Comparison of ENCODE assay signal across 1 cellular context in the genomic region with DNA sequence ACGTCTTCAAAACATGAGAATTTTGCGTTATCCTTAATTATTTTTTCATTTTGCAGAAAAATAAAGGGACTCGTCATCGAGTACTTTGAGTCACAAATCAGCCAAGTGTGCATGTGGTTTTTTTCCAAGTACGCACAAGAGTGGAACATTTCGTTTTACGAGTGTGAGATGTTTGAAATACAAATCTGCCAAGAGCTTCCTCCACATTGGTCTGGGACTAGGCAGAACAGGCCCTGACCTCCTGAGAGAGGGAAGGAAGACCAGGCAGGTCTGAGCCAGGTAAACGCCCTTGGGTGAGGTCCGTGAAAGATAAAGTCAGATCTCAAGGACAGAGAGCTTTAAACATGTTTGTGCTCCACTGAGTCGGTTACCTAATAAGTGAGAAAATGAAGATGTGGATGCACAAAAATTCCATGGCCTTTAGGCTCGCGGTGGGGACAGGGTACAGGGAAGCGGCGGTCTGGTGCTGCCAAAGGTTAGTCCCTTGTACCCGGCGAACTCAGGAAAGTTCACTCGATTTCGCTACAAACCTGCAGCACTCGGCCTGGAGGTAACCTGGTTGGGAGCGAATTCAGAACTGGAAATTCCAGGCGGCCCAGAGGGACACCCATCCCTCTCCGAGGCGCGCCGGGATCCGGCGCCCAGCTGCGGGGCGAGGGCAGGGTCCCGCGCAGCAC.
TF ChIP-seq lines count a peak whose summit lies in the region.

No MANE protein-coding gene starts in this region.

TF ChIP-seq in IMR-90, 13 proteins besides CTCF, POLR2A, EP300 and RAD21:
- TF ChIP-seq CEBPB (IDR thresholded peaks at IDR 0.05; ENCODE audit: low read depth, low read length) (no peak), MXI1 (IDR thresholded peaks at IDR 0.05; ENCODE audit: borderline replicate concordance, low read depth, low read length) (no peak), NFE2L2 (IDR thresholded peaks at IDR 0.05; ENCODE audit: low read depth, low read length) (no peak), RFX5 (IDR thresholded peaks at IDR 0.05; ENCODE audit: low read depth, low read length) (no peak), MAZ (IDR thresholded peaks at IDR 0.05; ENCODE audit: borderline replicate concordance, low read depth, low read length) (no peak), RCOR1 (IDR thresholded peaks at IDR 0.05; ENCODE audit: insufficient replicate concordance, low read length) (no peak), MAFK (IDR thresholded peaks at IDR 0.05; ENCODE audit: low read depth, low read length) (no peak), BHLHE40 (IDR thresholded peaks at IDR 0.05; ENCODE audit: low read depth, low read length) (no peak), FOS (IDR thresholded peaks at IDR 0.05; ENCODE audit: low read depth, low read length) (no peak), SMC3 (IDR thresholded peaks at IDR 0.05; ENCODE audit: low read depth, low read length) (no peak), CHD1 (IDR thresholded peaks at IDR 0.05; ENCODE audit: low read depth, low read length) (no peak)
- TF ChIP-seq, protein P1, sequence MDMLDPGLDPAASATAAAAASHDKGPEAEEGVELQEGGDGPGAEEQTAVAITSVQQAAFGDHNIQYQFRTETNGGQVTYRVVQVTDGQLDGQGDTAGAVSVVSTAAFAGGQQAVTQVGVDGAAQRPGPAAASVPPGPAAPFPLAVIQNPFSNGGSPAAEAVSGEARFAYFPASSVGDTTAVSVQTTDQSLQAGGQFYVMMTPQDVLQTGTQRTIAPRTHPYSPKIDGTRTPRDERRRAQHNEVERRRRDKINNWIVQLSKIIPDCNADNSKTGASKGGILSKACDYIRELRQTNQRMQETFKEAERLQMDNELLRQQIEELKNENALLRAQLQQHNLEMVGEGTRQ (IDR thresholded peaks at IDR 0.05; ENCODE audit: low read depth, low read length) = no peak
- TF ChIP-seq, protein P2, sequence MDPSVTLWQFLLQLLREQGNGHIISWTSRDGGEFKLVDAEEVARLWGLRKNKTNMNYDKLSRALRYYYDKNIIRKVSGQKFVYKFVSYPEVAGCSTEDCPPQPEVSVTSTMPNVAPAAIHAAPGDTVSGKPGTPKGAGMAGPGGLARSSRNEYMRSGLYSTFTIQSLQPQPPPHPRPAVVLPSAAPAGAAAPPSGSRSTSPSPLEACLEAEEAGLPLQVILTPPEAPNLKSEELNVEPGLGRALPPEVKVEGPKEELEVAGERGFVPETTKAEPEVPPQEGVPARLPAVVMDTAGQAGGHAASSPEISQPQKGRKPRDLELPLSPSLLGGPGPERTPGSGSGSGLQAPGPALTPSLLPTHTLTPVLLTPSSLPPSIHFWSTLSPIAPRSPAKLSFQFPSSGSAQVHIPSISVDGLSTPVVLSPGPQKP (IDR thresholded peaks at IDR 0.05; ENCODE audit: borderline replicate concordance, low read depth, low read length) = no peak
